In the genomic region with DNA sequence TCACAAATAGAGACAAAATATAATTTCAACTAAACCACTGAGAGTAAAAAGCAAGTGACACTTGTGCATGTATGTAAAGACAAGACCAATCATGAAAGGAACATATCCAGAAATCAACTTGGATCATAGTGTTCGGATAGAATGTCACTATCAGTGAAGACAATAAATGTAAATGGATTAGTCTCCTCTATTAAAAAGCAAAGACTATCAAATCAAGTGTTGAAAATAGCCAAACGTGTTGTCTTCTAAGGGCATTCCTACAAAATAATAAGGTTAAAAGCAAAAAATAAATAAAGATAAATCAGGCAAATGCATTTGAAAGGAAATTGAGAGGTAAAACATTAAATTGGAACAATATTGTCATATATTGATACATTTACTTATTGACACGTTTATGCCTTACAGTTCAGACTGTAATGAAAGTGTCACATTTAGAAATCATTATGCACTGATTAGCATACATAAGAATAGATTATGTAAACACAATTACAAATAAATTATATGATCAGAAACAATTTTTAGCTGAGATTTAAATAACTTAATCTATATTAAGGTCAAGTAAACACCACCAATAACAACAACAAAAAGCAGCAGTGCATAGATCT, we compare ENCODE assay signal across 25 cellular contexts.
"Had no signal": no experiment of that assay in that cellular context is flagged by ENCODE, and none has a peak within 500 bp of the region (broad histone marks: within the 10 kb centered on the region; RNA-seq: fewer than 3 reads in every experiment).

No MANE protein-coding gene starts in this region.

- H3K27ac ChIP-seq: stomach, suprapubic skin, testis, thoracic aorta, thyroid gland, tibial artery, tibial nerve, transverse colon, upper lobe of left lung, upper lobe of right lung, uterus, vagina had no signal

- H3K4me1 ChIP-seq: stomach, suprapubic skin, testis, thyroid gland, tibial artery, tibial nerve, upper lobe of left lung, upper lobe of right lung, uterus, vagina had no signal

- H3K9me3 ChIP-seq: testis, thyroid gland, vagina had no signal

- H3K27me3 ChIP-seq: stomach, suprapubic skin, testis, thyroid gland, tibial artery, tibial nerve, upper lobe of left lung, upper lobe of right lung, vagina had no signal

- ATAC-seq: stimulated activated effector memory CD8-positive, alpha-beta T cell treated with anti-CD3 and anti-CD28 coated beads, Interleukin-12 subunit alpha, Interleukin-12 subunit beta, amount 100 ng/mL, for 72 hours; stimulated activated memory B cell treated with anti-CD40 and anti-IgM and Interleukin-4, amounts not matched to agents 10 μg/mL and 1 μg/mL and 100 μg/mL, for 72 hours; stimulated activated naive B cell treated with anti-CD40 and anti-IgM and Interleukin-4, amounts not matched to agents 10 μg/mL and 1 μg/mL and 100 μg/mL, for 72 hours; stimulated activated naive CD8-positive, alpha-beta T cell treated with anti-CD3 and anti-CD28 coated beads, Interleukin-15, amount 100 ng/mL, for 72 hours; stimulated activated naive CD8-positive, alpha-beta T cell treated with anti-CD3 and anti-CD28 coated beads, Interleukin-15, Interleukin-2, amounts not matched to agents 100 U/mL and 50 U/mL, for 24 hours; upper lobe of right lung had no signal

- H3K4me3 ChIP-seq: stomach, suprapubic skin, testis, thoracic aorta, thyroid gland, tibial artery, tibial nerve, transverse colon, upper lobe of left lung, upper lobe of right lung, uterus, vagina had no signal

- H3K36me3 ChIP-seq: stomach, suprapubic skin, thoracic aorta, thyroid gland, tibial artery, transverse colon, upper lobe of left lung, upper lobe of right lung, uterus, vagina had no signal

- DNase-seq: stimulated activated CD4-positive, alpha-beta T cell treated with anti-CD3 and anti-CD28 coated beads, Interleukin-4, amount 100 ng/mL, for 1 hour; stimulated activated CD4-positive, alpha-beta T cell treated with anti-CD3 and anti-CD28 coated beads, Interleukin-4, amount 100 ng/mL, for 24 hours; stimulated activated CD4-positive, alpha-beta T cell treated with anti-CD3 and anti-CD28 coated beads, Interleukin-4, amount 100 ng/mL, for 4 hours; stimulated activated CD8-positive, alpha-beta memory T cell treated with anti-CD3 and anti-CD28 coated beads, Interleukin-4, amount 100 ng/mL, for 48 hours; stimulated activated naive B cell treated with anti-CD40 and anti-IgM and Interleukin-4, amounts not matched to agents 10 μg/mL and 1 μg/mL and 100 μg/mL, for 72 hours; stimulated activated naive CD4-positive, alpha-beta T cell; stimulated activated naive CD4-positive, alpha-beta T cell treated with Interleukin-2 at 50 U/mL for 16 hours; stimulated activated naive CD8-positive, alpha-beta T cell treated with anti-CD3 and anti-CD28 coated beads, Interleukin-15, amount 100 ng/mL, for 72 hours; stimulated activated naive CD8-positive, alpha-beta T cell treated with anti-CD3 and anti-CD28 coated beads, Interleukin-15, Interleukin-2, amounts not matched to agents 100 U/mL and 50 U/mL, for 24 hours; stomach; substantia nigra; testis; thyroid gland; tibial artery; transverse colon; trophoblast cell; upper lobe of left lung; upper lobe of right lung; uterus had no signal
